ENCODE assay signal across 1 cellular context in the genomic region with DNA sequence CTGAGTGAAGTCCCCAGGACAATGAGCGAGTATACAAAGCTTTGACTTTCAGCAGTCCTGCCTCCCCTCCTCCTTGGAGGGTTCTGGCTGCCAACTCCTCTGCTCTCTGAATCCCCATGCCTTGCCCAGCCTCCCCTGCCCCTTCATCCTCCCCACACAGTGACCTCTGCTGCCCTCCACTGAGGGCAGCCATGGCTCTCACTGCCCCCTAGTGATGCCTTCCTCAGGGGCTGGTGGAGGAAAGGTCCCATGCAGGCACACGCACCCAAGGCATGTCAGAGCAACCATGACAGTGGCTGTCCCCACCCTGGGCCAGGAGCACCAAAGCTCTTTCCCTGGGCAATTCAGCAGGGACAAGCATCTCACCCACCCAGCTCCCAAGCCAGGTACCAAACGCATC.
TF ChIP-seq lines count a peak whose summit lies in the region.

No MANE protein-coding gene starts in this region.

TF ChIP-seq in K562, 482 proteins besides CTCF, POLR2A, EP300 and RAD21 (continued from another document):
- TF ChIP-seq, protein P1, sequence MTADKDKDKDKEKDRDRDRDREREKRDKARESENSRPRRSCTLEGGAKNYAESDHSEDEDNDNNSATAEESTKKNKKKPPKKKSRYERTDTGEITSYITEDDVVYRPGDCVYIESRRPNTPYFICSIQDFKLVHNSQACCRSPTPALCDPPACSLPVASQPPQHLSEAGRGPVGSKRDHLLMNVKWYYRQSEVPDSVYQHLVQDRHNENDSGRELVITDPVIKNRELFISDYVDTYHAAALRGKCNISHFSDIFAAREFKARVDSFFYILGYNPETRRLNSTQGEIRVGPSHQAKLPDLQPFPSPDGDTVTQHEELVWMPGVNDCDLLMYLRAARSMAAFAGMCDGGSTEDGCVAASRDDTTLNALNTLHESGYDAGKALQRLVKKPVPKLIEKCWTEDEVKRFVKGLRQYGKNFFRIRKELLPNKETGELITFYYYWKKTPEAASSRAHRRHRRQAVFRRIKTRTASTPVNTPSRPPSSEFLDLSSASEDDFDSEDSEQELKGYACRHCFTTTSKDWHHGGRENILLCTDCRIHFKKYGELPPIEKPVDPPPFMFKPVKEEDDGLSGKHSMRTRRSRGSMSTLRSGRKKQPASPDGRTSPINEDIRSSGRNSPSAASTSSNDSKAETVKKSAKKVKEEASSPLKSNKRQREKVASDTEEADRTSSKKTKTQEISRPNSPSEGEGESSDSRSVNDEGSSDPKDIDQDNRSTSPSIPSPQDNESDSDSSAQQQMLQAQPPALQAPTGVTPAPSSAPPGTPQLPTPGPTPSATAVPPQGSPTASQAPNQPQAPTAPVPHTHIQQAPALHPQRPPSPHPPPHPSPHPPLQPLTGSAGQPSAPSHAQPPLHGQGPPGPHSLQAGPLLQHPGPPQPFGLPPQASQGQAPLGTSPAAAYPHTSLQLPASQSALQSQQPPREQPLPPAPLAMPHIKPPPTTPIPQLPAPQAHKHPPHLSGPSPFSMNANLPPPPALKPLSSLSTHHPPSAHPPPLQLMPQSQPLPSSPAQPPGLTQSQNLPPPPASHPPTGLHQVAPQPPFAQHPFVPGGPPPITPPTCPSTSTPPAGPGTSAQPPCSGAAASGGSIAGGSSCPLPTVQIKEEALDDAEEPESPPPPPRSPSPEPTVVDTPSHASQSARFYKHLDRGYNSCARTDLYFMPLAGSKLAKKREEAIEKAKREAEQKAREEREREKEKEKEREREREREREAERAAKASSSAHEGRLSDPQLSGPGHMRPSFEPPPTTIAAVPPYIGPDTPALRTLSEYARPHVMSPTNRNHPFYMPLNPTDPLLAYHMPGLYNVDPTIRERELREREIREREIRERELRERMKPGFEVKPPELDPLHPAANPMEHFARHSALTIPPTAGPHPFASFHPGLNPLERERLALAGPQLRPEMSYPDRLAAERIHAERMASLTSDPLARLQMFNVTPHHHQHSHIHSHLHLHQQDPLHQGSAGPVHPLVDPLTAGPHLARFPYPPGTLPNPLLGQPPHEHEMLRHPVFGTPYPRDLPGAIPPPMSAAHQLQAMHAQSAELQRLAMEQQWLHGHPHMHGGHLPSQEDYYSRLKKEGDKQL (CRISPR knock-in tag; IDR thresholded peaks at IDR 0.05; ENCODE audit: borderline replicate concordance) = no peak
- TF ChIP-seq DMBX1 (CRISPR knock-in tag; IDR thresholded peaks at IDR 0.05; ENCODE audit: borderline replicate concordance) (no peak), PCBP2 (IDR thresholded peaks at IDR 0.05; ENCODE audit: low read depth, low read length, poor library complexity, severe bottlenecking) (no peak), ZKSCAN8 (CRISPR knock-in tag; IDR thresholded peaks at IDR 0.05) (no peak), POLR3G (IDR thresholded peaks at IDR 0.05; ENCODE audit: extremely low read depth, insufficient read length, insufficient replicate concordance) (no peak), GABPB1 (CRISPR knock-in tag; IDR thresholded peaks at IDR 0.05) (no peak), ZNF24 (IDR thresholded peaks at IDR 0.05) (no peak), RBM22 (IDR thresholded peaks at IDR 0.05; ENCODE audit: low read depth, low read length, poor library complexity, severe bottlenecking) (no peak), ZC3H11A (IDR thresholded peaks at IDR 0.05; ENCODE audit: low read depth, low read length) (no peak), HLTF (IDR thresholded peaks at IDR 0.05) (no peak), ZNF175 (CRISPR knock-in tag; IDR thresholded peaks at IDR 0.05; ENCODE audit: low read depth) (no peak), RBM39 (optimal IDR thresholded peaks at IDR 0.05; ENCODE audit: low read depth, low read length) (no peak), HDAC2 (IDR thresholded peaks at IDR 0.05) (no peak), NRF1 (conservative IDR thresholded peaks at IDR 0.05 in 1 of 2, IDR thresholded peaks at IDR 0.05 in 1 of 2) (no peak), U2AF2 (optimal IDR thresholded peaks at IDR 0.05; ENCODE audit: low read depth, low read length) (no peak)
- TF ChIP-seq, protein P2, sequence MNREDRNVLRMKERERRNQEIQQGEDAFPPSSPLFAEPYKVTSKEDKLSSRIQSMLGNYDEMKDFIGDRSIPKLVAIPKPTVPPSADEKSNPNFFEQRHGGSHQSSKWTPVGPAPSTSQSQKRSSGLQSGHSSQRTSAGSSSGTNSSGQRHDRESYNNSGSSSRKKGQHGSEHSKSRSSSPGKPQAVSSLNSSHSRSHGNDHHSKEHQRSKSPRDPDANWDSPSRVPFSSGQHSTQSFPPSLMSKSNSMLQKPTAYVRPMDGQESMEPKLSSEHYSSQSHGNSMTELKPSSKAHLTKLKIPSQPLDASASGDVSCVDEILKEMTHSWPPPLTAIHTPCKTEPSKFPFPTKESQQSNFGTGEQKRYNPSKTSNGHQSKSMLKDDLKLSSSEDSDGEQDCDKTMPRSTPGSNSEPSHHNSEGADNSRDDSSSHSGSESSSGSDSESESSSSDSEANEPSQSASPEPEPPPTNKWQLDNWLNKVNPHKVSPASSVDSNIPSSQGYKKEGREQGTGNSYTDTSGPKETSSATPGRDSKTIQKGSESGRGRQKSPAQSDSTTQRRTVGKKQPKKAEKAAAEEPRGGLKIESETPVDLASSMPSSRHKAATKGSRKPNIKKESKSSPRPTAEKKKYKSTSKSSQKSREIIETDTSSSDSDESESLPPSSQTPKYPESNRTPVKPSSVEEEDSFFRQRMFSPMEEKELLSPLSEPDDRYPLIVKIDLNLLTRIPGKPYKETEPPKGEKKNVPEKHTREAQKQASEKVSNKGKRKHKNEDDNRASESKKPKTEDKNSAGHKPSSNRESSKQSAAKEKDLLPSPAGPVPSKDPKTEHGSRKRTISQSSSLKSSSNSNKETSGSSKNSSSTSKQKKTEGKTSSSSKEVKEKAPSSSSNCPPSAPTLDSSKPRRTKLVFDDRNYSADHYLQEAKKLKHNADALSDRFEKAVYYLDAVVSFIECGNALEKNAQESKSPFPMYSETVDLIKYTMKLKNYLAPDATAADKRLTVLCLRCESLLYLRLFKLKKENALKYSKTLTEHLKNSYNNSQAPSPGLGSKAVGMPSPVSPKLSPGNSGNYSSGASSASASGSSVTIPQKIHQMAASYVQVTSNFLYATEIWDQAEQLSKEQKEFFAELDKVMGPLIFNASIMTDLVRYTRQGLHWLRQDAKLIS (CRISPR knock-in tag; IDR thresholded peaks at IDR 0.05) = no peak
